In the genomic region with DNA sequence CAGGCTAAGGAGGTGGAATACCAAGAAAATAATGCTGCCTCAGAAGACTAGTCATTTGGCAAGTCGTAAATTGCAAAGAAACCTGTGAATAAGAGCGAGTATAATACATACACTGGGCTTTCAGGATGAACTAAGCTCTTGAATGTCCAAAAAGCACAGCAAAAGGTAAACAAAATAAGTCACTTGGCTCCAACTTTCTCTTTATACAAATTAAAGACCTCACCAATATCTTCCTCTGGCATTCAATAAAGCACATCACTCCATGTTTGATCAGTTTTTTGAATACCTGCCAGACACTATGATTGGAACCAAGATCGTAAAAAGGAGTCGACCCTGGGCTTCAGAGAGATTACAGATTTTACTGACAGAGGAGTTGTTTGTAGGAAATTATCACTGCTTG, we compare ENCODE assay signal across 2 cellular contexts.
TF ChIP-seq lines count a peak whose summit lies in the region.

No MANE protein-coding gene starts in this region.

TF ChIP-seq in IMR-90, 13 proteins besides CTCF, POLR2A, EP300 and RAD21:
- no peak for TF ChIP-seq MAFK (IDR thresholded peaks at IDR 0.05; ENCODE audit: low read depth, low read length)
- TF ChIP-seq SMC3 (IDR thresholded peaks at IDR 0.05; ENCODE audit: low read depth, low read length), result no peak
- TF ChIP-seq BHLHE40 (IDR thresholded peaks at IDR 0.05; ENCODE audit: low read depth, low read length), result no peak
- TF ChIP-seq, protein P1, sequence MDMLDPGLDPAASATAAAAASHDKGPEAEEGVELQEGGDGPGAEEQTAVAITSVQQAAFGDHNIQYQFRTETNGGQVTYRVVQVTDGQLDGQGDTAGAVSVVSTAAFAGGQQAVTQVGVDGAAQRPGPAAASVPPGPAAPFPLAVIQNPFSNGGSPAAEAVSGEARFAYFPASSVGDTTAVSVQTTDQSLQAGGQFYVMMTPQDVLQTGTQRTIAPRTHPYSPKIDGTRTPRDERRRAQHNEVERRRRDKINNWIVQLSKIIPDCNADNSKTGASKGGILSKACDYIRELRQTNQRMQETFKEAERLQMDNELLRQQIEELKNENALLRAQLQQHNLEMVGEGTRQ (IDR thresholded peaks at IDR 0.05; ENCODE audit: low read depth, low read length), result no peak
- TF ChIP-seq CHD1 (IDR thresholded peaks at IDR 0.05; ENCODE audit: low read depth, low read length), result no peak

TF ChIP-seq in SK-N-SH, 30 proteins besides CTCF, POLR2A, EP300 and RAD21:
- TF ChIP-seq SIN3A (IDR thresholded peaks at IDR 0.05; ENCODE audit: borderline replicate concordance, low read depth, low read length) (no peak), TAF1 (IDR thresholded peaks at IDR 0.05; ENCODE audit: borderline replicate concordance, low read depth, low read length) (no peak), POLR2AphosphoS5 (IDR thresholded peaks at IDR 0.05; ENCODE audit: low read depth, low read length) (no peak), GATA2 (CRISPR knock-in tag; IDR thresholded peaks at IDR 0.05) (no peak), TCF12 (IDR thresholded peaks at IDR 0.05) (no peak), NRF1 (IDR thresholded peaks at IDR 0.05; ENCODE audit: low read depth, low read length) (no peak), MEF2A (IDR thresholded peaks at IDR 0.05; ENCODE audit: borderline replicate concordance, low read depth) (no peak), FOSL2 (IDR thresholded peaks at IDR 0.05; ENCODE audit: borderline replicate concordance, low read depth) (no peak), GABPA (IDR thresholded peaks at IDR 0.05; ENCODE audit: low read depth) (no peak), ELF1 (IDR thresholded peaks at IDR 0.05) (no peak), FOXJ3 (CRISPR knock-in tag; IDR thresholded peaks at IDR 0.05) (no peak), FOXM1 (IDR thresholded peaks at IDR 0.05; ENCODE audit: low read depth) (no peak), EZH2phosphoT487 (IDR thresholded peaks at IDR 0.05; ENCODE audit: borderline replicate concordance, low read depth) (no peak), NFIC (IDR thresholded peaks at IDR 0.05; ENCODE audit: borderline replicate concordance) (no peak), TEAD4 (IDR thresholded peaks at IDR 0.05; ENCODE audit: borderline replicate concordance, insufficient read depth) (no peak)
- TF ChIP-seq, protein P2, sequence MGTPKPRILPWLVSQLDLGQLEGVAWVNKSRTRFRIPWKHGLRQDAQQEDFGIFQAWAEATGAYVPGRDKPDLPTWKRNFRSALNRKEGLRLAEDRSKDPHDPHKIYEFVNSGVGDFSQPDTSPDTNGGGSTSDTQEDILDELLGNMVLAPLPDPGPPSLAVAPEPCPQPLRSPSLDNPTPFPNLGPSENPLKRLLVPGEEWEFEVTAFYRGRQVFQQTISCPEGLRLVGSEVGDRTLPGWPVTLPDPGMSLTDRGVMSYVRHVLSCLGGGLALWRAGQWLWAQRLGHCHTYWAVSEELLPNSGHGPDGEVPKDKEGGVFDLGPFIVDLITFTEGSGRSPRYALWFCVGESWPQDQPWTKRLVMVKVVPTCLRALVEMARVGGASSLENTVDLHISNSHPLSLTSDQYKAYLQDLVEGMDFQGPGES (IDR thresholded peaks at IDR 0.05; ENCODE audit: low read depth, low read length), result no peak
- TF ChIP-seq, protein P3, sequence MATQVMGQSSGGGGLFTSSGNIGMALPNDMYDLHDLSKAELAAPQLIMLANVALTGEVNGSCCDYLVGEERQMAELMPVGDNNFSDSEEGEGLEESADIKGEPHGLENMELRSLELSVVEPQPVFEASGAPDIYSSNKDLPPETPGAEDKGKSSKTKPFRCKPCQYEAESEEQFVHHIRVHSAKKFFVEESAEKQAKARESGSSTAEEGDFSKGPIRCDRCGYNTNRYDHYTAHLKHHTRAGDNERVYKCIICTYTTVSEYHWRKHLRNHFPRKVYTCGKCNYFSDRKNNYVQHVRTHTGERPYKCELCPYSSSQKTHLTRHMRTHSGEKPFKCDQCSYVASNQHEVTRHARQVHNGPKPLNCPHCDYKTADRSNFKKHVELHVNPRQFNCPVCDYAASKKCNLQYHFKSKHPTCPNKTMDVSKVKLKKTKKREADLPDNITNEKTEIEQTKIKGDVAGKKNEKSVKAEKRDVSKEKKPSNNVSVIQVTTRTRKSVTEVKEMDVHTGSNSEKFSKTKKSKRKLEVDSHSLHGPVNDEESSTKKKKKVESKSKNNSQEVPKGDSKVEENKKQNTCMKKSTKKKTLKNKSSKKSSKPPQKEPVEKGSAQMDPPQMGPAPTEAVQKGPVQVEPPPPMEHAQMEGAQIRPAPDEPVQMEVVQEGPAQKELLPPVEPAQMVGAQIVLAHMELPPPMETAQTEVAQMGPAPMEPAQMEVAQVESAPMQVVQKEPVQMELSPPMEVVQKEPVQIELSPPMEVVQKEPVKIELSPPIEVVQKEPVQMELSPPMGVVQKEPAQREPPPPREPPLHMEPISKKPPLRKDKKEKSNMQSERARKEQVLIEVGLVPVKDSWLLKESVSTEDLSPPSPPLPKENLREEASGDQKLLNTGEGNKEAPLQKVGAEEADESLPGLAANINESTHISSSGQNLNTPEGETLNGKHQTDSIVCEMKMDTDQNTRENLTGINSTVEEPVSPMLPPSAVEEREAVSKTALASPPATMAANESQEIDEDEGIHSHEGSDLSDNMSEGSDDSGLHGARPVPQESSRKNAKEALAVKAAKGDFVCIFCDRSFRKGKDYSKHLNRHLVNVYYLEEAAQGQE (IDR thresholded peaks at IDR 0.05; ENCODE audit: low read depth, low read length), result no peak
- TF ChIP-seq, protein P4, sequence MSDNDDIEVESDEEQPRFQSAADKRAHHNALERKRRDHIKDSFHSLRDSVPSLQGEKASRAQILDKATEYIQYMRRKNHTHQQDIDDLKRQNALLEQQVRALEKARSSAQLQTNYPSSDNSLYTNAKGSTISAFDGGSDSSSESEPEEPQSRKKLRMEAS (IDR thresholded peaks at IDR 0.05; ENCODE audit: low read depth), result no peak
- TF ChIP-seq, protein P5, sequence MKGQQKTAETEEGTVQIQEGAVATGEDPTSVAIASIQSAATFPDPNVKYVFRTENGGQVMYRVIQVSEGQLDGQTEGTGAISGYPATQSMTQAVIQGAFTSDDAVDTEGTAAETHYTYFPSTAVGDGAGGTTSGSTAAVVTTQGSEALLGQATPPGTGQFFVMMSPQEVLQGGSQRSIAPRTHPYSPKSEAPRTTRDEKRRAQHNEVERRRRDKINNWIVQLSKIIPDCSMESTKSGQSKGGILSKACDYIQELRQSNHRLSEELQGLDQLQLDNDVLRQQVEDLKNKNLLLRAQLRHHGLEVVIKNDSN (IDR thresholded peaks at IDR 0.05; ENCODE audit: borderline replicate concordance, low read depth), result no peak
- TF ChIP-seq, protein P1 (IDR thresholded peaks at IDR 0.05; ENCODE audit: borderline replicate concordance, low read depth, low read length), result no peak
TF ChIP-seq in SK-N-SH: peak in this region for 0.
